In genomic region chr21:15617968-15618367, GRCh38 we compare ENCODE assay signal across 12 cellular contexts.
A peak's percentile ranks its signal among the peaks of the same experiment; 100 is the strongest.
DNase-seq lines count a peak whose midpoint lies in the region; ATAC-seq, FAIRE-seq and TF ChIP-seq lines count a peak whose summit lies in the region.
"Had no signal": no experiment of that assay in that cellular context is flagged by ENCODE, and none has a peak within 500 bp of the region (broad histone marks: within the 10 kb centered on the region; RNA-seq: fewer than 3 reads in every experiment).

No MANE protein-coding gene starts in this region.

- H3K27ac ChIP-seq in K562 (ENCODE audit: extremely low read depth, low read depth, low read length) (no peak overlapping the region), esophagus muscularis mucosa (replicated peaks in 1 of 4) (no peak overlapping the region)
- H3K27ac ChIP-seq: upper lobe of right lung had no signal

- H3K79me2 ChIP-seq in K562 (ENCODE audit: control insufficient read depth, insufficient read depth, low read length) = no peaks in the 10 kb centered on the region

- no peak for TF ChIP-seq POLR2A in K562 (conservative IDR thresholded peaks at IDR 0.05)
- TF ChIP-seq POLR2A in esophagus muscularis mucosa (IDR thresholded peaks at IDR 0.05; ENCODE audit: low read depth) = no peak

- FAIRE-seq in K562 (lab: Jason Lieb, UNC) = no peak

- CTCF ChIA-PET in K562 (lab: Yijun Ruan, JAX; ENCODE audit: low intra/inter-chr PET ratio) = no interaction called here

- ATAC-seq in K562 (no peak), HG03045 (IDR thresholded peaks at IDR 0.05; ENCODE audit: unreplicated experiment) (no peak)
- ATAC-seq: Panc1, upper lobe of right lung had no signal

- 7% methylated on average over 3 of the region's 3 CpGs for WGBS in K562 (ENCODE audit: insufficient coverage, low coverage, missing lambda C conversion rate)
- 41% methylated on average over 3 of the region's 3 CpGs for WGBS in esophagus muscularis mucosa

- no peaks in the 10 kb centered on the region for H3K27me3 ChIP-seq in K562 (ENCODE audit: control insufficient read depth in 2 of 2, insufficient read depth in 2 of 2, low read length in 2 of 2)
- H3K27me3 ChIP-seq in esophagus muscularis mucosa = no peaks in the 10 kb centered on the region
- H3K27me3 ChIP-seq: upper lobe of right lung had no signal

- in situ Hi-C loops in ACHN (cut with HindIII; ENCODE audit: low pct_ligation_motif_present, low pct_unique_long_range_greater_than_20kb, low sequenced_read_pairs) (no loop called here), K562 (cut with MboI) (no loop called here)

- H3K9me1 ChIP-seq in K562 (ENCODE audit: control insufficient read depth, insufficient read depth, low read length) = no peaks in the 10 kb centered on the region

- no peak overlapping the region for H3K4me3 ChIP-seq in K562
- no peak overlapping the region for H3K4me3 ChIP-seq in esophagus muscularis mucosa
- H3K4me3 ChIP-seq: upper lobe of right lung had no signal

- POLR2A ChIA-PET in K562 (lab: Yijun Ruan, JAX) = no interaction called here

- intact Hi-C loops in K562 (cut with micrococcal nuclease) = no loop called here
- intact Hi-C loops in esophagus muscularis mucosa (cut with DNase I) = no loop called here

- TF ChIP-seq EP300 in K562 (IDR thresholded peaks at IDR 0.05; ENCODE audit: low read length) = no peak
- no peak for TF ChIP-seq EP300 in esophagus muscularis mucosa (IDR thresholded peaks at IDR 0.05)

- DNase-seq in ACHN = peak; percentile 19
- peak; percentile 90 for DNase-seq in LHCN-M2 (ENCODE audit: low read depth)
- DNase-seq in K562 (ENCODE audit: extremely low read depth in 1 of 4, low spot score in 3 of 4) = no peak
- peak; percentile 60 for DNase-seq in islet precursor cell
- no peak for DNase-seq in esophagus muscularis mucosa (ENCODE audit: extremely low spot score)
- DNase-seq in cerebellum (ENCODE audit: low spot score) = no peak
- no peak for DNase-seq in SKM-1 treated with dmso at 0.1 percent for 144 hours (lab: John Stamatoyannopoulos, UW; ENCODE audit: unreplicated experiment)
- DNase-seq: activated gamma-delta T cell treated with Interleukin-2 at 50 U/mL for 16 hours, NCI-H1694 treated with DMSO at 0.1 percent for 48 hours, upper lobe of right lung had no signal

- H3K36me3 ChIP-seq in K562 (ENCODE audit: control insufficient read depth, insufficient read depth, low read length) (no peaks in the 10 kb centered on the region), esophagus muscularis mucosa (no peaks in the 10 kb centered on the region)
- H3K36me3 ChIP-seq: upper lobe of right lung had no signal

- H3K9me3 ChIP-seq in K562 (replicated peaks; ENCODE audit: control insufficient read depth, insufficient read depth, low read depth, low read length) (no peaks in the 10 kb centered on the region), esophagus muscularis mucosa (no peaks in the 10 kb centered on the region)
- H3K9me3 ChIP-seq: upper lobe of right lung had no signal

- no peak overlapping the region for H2AFZ ChIP-seq in K562 (ENCODE audit: low read depth, low read length)

- H3K9ac ChIP-seq in K562 (ENCODE audit: insufficient read depth in 1 of 2, low read depth in 2 of 2, low read length in 2 of 2) = no peak overlapping the region

- no peak for TF ChIP-seq RAD21 in K562 (CRISPR knock-in tag; conservative IDR thresholded peaks at IDR 0.05 in 1 of 2, IDR thresholded peaks at IDR 0.05 in 1 of 2)

- TF ChIP-seq CTCF in K562 (IDR thresholded peaks at IDR 0.05 in 2 of 3, conservative IDR thresholded peaks at IDR 0.05 in 1 of 3; ENCODE audit: insufficient read depth in 2 of 3, low read depth in 1 of 3, low read length in 3 of 3) (no peak), esophagus muscularis mucosa (IDR thresholded peaks at IDR 0.05) (no peak)

- H3K4me1 ChIP-seq in K562 (replicated peaks in 1 of 2; ENCODE audit: control insufficient read depth in 2 of 2, insufficient read depth in 2 of 2, low read length in 2 of 2) (no peaks in the 10 kb centered on the region), esophagus muscularis mucosa (peaks cover 0 to 6% (median 2%) of the 10 kb centered on the region in 4 donors)
- H3K4me1 ChIP-seq: upper lobe of right lung had no signal

- H3K4me2 ChIP-seq in K562 (ENCODE audit: insufficient read depth, low read length) = no peak overlapping the region

- no peaks in the 10 kb centered on the region for H4K20me1 ChIP-seq in K562 (replicated peaks; ENCODE audit: control insufficient read depth, insufficient read depth, low read length)

- no TSS peak for BruUV-seq in K562 (replicated peaks; lab: Mats Ljungman, UMichigan)

TF ChIP-seq in K562, 482 proteins besides CTCF, POLR2A, EP300 and RAD21:
- TF ChIP-seq NFIC (IDR thresholded peaks at IDR 0.05) (peak; percentile 28), ID3 (CRISPR knock-in tag; IDR thresholded peaks at IDR 0.05) (no peak), ID3 (tag; IDR thresholded peaks at IDR 0.05) (no peak)
TF ChIP-seq in K562: peak in this region for 1.

Comparison
In these comparisons a context has a peak if more than half of its experiments do, and no peak if none do; other contexts are left out.
1. DNase-seq: peak in ACHN (single experiment), LHCN-M2 (single experiment) and islet precursor cell (single experiment); none in K562 (0 of 4), esophagus muscularis mucosa (single experiment), cerebellum (single experiment) and SKM-1 treated with dmso at 0.1 percent for 144 hours (single experiment).